In genomic region chr3:126208618-126209256, GRCh38 we compare ENCODE assay signal across 1 cellular context.
TF ChIP-seq lines count a peak whose summit lies in the region.

No MANE protein-coding gene starts in this region.

TF ChIP-seq in SK-N-SH, 30 proteins besides CTCF, POLR2A, EP300 and RAD21 (continued from another document):
- no peak for TF ChIP-seq REST (IDR thresholded peaks at IDR 0.05; ENCODE audit: low read depth, low read length)
- TF ChIP-seq GATA2 (CRISPR knock-in tag; IDR thresholded peaks at IDR 0.05), result no peak
- no peak for TF ChIP-seq TEAD4 (IDR thresholded peaks at IDR 0.05; ENCODE audit: borderline replicate concordance, insufficient read depth)
- peak; percentile 98 for TF ChIP-seq NFIC (IDR thresholded peaks at IDR 0.05; ENCODE audit: borderline replicate concordance)
- TF ChIP-seq FOXM1 (IDR thresholded peaks at IDR 0.05; ENCODE audit: low read depth), result no peak
- TF ChIP-seq CHD2 (IDR thresholded peaks at IDR 0.05; ENCODE audit: low read length, partially characterized antibody), result no peak
- TF ChIP-seq USF2 (IDR thresholded peaks at IDR 0.05; ENCODE audit: borderline replicate concordance, low read depth, low read length), result no peak
- TF ChIP-seq FOXJ3 (CRISPR knock-in tag; IDR thresholded peaks at IDR 0.05), result no peak
- no peak for TF ChIP-seq MEF2A (IDR thresholded peaks at IDR 0.05; ENCODE audit: borderline replicate concordance, low read depth)
- TF ChIP-seq FOSL2 (IDR thresholded peaks at IDR 0.05; ENCODE audit: borderline replicate concordance, low read depth), result peak; percentile 62; the same call in 1 of the 2 replicates
